ENCODE assay signal across 9 cellular contexts in genomic region chr9:110189001-110189400, GRCh38. TPM values are rescaled to one million over a fixed set of nuclear protein-coding genes. Genes with fewer than 3 reads are reported as not detected.
DNase-seq lines count a peak whose midpoint lies in the region; ATAC-seq and TF ChIP-seq lines count a peak whose summit lies in the region.
"Had no signal": no experiment of that assay in that cellular context is flagged by ENCODE, and none has a peak within 500 bp of the region (broad histone marks: within the 10 kb centered on the region; RNA-seq: fewer than 3 reads in every experiment).

No MANE protein-coding gene starts in this region.

- DNase-seq in IMR-90 (peak; percentile 18), OCI-LY7 (ENCODE audit: low spot score) (peak; percentile 20), left kidney (ENCODE audit: low read depth, low spot score) (peak; percentile 33), LoVo (ENCODE audit: low spot score) (no peak), foreskin keratinocyte (no peak), AG08396 (ENCODE audit: low spot score) (no peak)
- no peak for DNase-seq in stimulated activated naive B cell treated with anti-CD40 and anti-IgM and Interleukin-4, amounts not matched to agents 10 μg/mL and 1 μg/mL and 100 μg/mL, for 72 hours
- DNase-seq in effector memory CD4-positive, alpha-beta T cell, result no peak
- DNase-seq: activated CD8-positive, alpha-beta T cell treated with anti-CD3 and anti-CD28 coated beads, Interleukin-2, amount 10 ng/mL, durations not matched to agents 7 days and 5 days had no signal

- H3K4me3 ChIP-seq in IMR-90 (ENCODE audit: insufficient read depth, low read depth, low read length), result no peak overlapping the region
- H3K4me3 ChIP-seq in OCI-LY7 (ENCODE audit: low read depth, low read length, poor library complexity, severe bottlenecking), result no peak overlapping the region
- no peak overlapping the region for H3K4me3 ChIP-seq in effector memory CD4-positive, alpha-beta T cell (ENCODE audit: insufficient read depth, low read depth, low read length, poor library complexity, severe bottlenecking)

- H3K27me3 ChIP-seq in IMR-90 (ENCODE audit: control insufficient read depth, insufficient read depth, low read length) (no peaks in the 10 kb centered on the region), foreskin keratinocyte (no peaks in the 10 kb centered on the region)
- H3K27me3 ChIP-seq in effector memory CD4-positive, alpha-beta T cell (replicated peaks; ENCODE audit: control insufficient read depth, insufficient read depth, low read length, poor library complexity, severe bottlenecking), result no peaks in the 10 kb centered on the region

- H2BK20ac ChIP-seq in IMR-90 (ENCODE audit: low read depth, low read length), result no peak overlapping the region

- no peak overlapping the region for H4K8ac ChIP-seq in IMR-90 (ENCODE audit: low read depth in 2 of 2, low read length in 2 of 2)

- 47% methylated on average over 2 of the region's 4 CpGs; no CpG with 5 or more reads in 1 of the 2 experiments for WGBS in IMR-90 (ENCODE audit: extremely low coverage in 2 of 2, insufficient read length in 1 of 2), 2 experiments

- POLR2A ChIA-PET in IMR-90 (lab: Charles Lee; ENCODE audit: unreplicated experiment) (no interaction called here), OCI-LY7 (lab: Charles Lee) (interaction anchor here (0.7 kb wide), 2 partner anchors 446 to 802 kb away, joined by 4 to 7 read pairs; no protein-coding TSS in a partner anchor)

- H3K4ac ChIP-seq in IMR-90 (ENCODE audit: low read depth, low read length), result no peak overlapping the region

- H3K23ac ChIP-seq in IMR-90 (ENCODE audit: low read depth, low read length), result no peak overlapping the region

- H2BK5ac ChIP-seq in IMR-90 (ENCODE audit: low read depth, low read length, poor library complexity, severe bottlenecking), result no peak overlapping the region

- H3K9me3 ChIP-seq in IMR-90 (ENCODE audit: control insufficient read depth, insufficient read depth, low read length) (no peaks in the 10 kb centered on the region), OCI-LY7 (ENCODE audit: low read length) (no peaks in the 10 kb centered on the region)
- no peaks in the 10 kb centered on the region for H3K9me3 ChIP-seq in effector memory CD4-positive, alpha-beta T cell (ENCODE audit: control insufficient read depth, low read length)

- no peaks in the 10 kb centered on the region for H3K27me3 Mint-ChIP-seq in stimulated activated naive B cell treated with anti-CD40 and anti-IgM and Interleukin-4, amounts not matched to agents 10 μg/mL and 1 μg/mL and 100 μg/mL, for 72 hours

- no peaks in the 10 kb centered on the region for H4K20me1 ChIP-seq in IMR-90 (ENCODE audit: insufficient read depth, low read length)
- H4K20me1 ChIP-seq in OCI-LY7 (ENCODE audit: insufficient read depth, low read length), result no peaks in the 10 kb centered on the region

- TF ChIP-seq RAD21 in IMR-90 (IDR thresholded peaks at IDR 0.05; ENCODE audit: low read length), result no peak

- dilution Hi-C loops in IMR-90 (cut with HindIII; ENCODE audit: low sequenced_read_pairs, unreplicated experiment), result no loop called here

- BruUV-seq in IMR-90 (replicated peaks; lab: Mats Ljungman, UMichigan), result no TSS peak
- no TSS peak for BruUV-seq in OCI-LY7 (replicated peaks; lab: Mats Ljungman, UMichigan)

- H3K4me3 Mint-ChIP-seq in stimulated activated naive B cell treated with anti-CD40 and anti-IgM and Interleukin-4, amounts not matched to agents 10 μg/mL and 1 μg/mL and 100 μg/mL, for 72 hours, result no peak overlapping the region
- H3K4me3 Mint-ChIP-seq: activated CD8-positive, alpha-beta T cell treated with anti-CD3 and anti-CD28 coated beads, Interleukin-2, amount 10 ng/mL, durations not matched to agents 7 days and 5 days had no signal

- H4K91ac ChIP-seq in IMR-90 (ENCODE audit: insufficient read depth, low read depth, low read length), result no peak overlapping the region

- in situ Hi-C loops in IMR-90 (cut with MboI; ENCODE audit: low sequenced_read_pairs), result loop anchor here (25.0 kb wide), 2 partner anchors 423 to 873 kb away; no protein-coding TSS in a partner anchor

- TF ChIP-seq CTCF in IMR-90 (conservative IDR thresholded peaks at IDR 0.05; ENCODE audit: low read depth, low read length) (no peak), OCI-LY7 (conservative IDR thresholded peaks at IDR 0.05; ENCODE audit: low read length) (no peak), foreskin keratinocyte (conservative IDR thresholded peaks at IDR 0.05) (no peak)

- H3K4me1 Mint-ChIP-seq in stimulated activated naive B cell treated with anti-CD40 and anti-IgM and Interleukin-4, amounts not matched to agents 10 μg/mL and 1 μg/mL and 100 μg/mL, for 72 hours, result peaks cover 8 to 26% of the 10 kb centered on the region in 2 donors

- peaks cover 0 to 4% of the 10 kb centered on the region in 2 donors for H3K36me3 Mint-ChIP-seq in stimulated activated naive B cell treated with anti-CD40 and anti-IgM and Interleukin-4, amounts not matched to agents 10 μg/mL and 1 μg/mL and 100 μg/mL, for 72 hours

- no peak overlapping the region for H3K9ac ChIP-seq in IMR-90 (ENCODE audit: low read depth, low read length)

- ATAC-seq in IMR-90 (ENCODE audit: low read depth) (peak; percentile 42), foreskin keratinocyte (no peak)
- peak; percentile 54 to 64 for ATAC-seq in stimulated activated naive B cell treated with anti-CD40 and anti-IgM and Interleukin-4, amounts not matched to agents 10 μg/mL and 1 μg/mL and 100 μg/mL, for 72 hours (replicated peaks)
- ATAC-seq: activated CD8-positive, alpha-beta T cell treated with anti-CD3 and anti-CD28 coated beads, Interleukin-2, amount 10 ng/mL, durations not matched to agents 7 days and 5 days had no signal

- no peak overlapping the region for H3K56ac ChIP-seq in IMR-90 (ENCODE audit: extremely low read depth, insufficient read depth, low read length)

- H3K4me1 ChIP-seq in IMR-90 (ENCODE audit: control insufficient read depth, insufficient read depth, low read length) (peaks cover 8% of the 10 kb centered on the region), OCI-LY7 (ENCODE audit: insufficient read depth, low read length, poor library complexity, severe bottlenecking) (no peaks in the 10 kb centered on the region), foreskin keratinocyte (peaks cover 11% of the 10 kb centered on the region)
- H3K4me1 ChIP-seq in effector memory CD4-positive, alpha-beta T cell (ENCODE audit: control insufficient read depth, insufficient read depth, low read length, poor library complexity, severe bottlenecking), result no peaks in the 10 kb centered on the region

- peak overlapping the region; percentile 66 for H3K27ac Mint-ChIP-seq in stimulated activated naive B cell treated with anti-CD40 and anti-IgM and Interleukin-4, amounts not matched to agents 10 μg/mL and 1 μg/mL and 100 μg/mL, for 72 hours
- H3K27ac Mint-ChIP-seq: activated CD8-positive, alpha-beta T cell treated with anti-CD3 and anti-CD28 coated beads, Interleukin-2, amount 10 ng/mL, durations not matched to agents 7 days and 5 days had no signal

- H3K18ac ChIP-seq in IMR-90 (ENCODE audit: low read depth, low read length), result no peak overlapping the region; the same call in 1 of the 2 replicates

- H3K79me1 ChIP-seq in IMR-90 (ENCODE audit: low read depth in 1 of 2, low read length in 2 of 2), result no peaks in the 10 kb centered on the region

- H2BK15ac ChIP-seq in IMR-90 (ENCODE audit: low read depth, low read length), result no peak overlapping the region

- intact Hi-C loops in IMR-90 (cut with micrococcal nuclease) (loop anchor here (10.0 kb wide), 1 partner anchor 186 kb away; no protein-coding TSS in a partner anchor), OCI-LY7 (cut with micrococcal nuclease; ENCODE audit: unreplicated experiment) (no loop called here)

- no peaks in the 10 kb centered on the region for H3K9me1 ChIP-seq in IMR-90 (ENCODE audit: insufficient read depth, low read length)

- no peak overlapping the region for H3K14ac ChIP-seq in IMR-90 (replicated peaks; ENCODE audit: low read depth, low read length)

- H3K27ac ChIP-seq in IMR-90 (ENCODE audit: insufficient read depth, low read length) (no peak overlapping the region; the same call in 1 of the 2 replicates), OCI-LY7 (ENCODE audit: low read depth, low read length, poor library complexity, severe bottlenecking) (no peak overlapping the region), foreskin keratinocyte (no peak overlapping the region)
- no peak overlapping the region for H3K27ac ChIP-seq in effector memory CD4-positive, alpha-beta T cell (ENCODE audit: insufficient read depth, low read length, poor library complexity, severe bottlenecking)

- H2BK120ac ChIP-seq in IMR-90 (ENCODE audit: low read depth, low read length), result no peak overlapping the region

- peak overlapping the region; percentile 32 for H2AK9ac ChIP-seq in IMR-90 (replicated peaks; ENCODE audit: low read depth, low read length, poor library complexity)

- H4K5ac ChIP-seq in IMR-90 (ENCODE audit: low read depth, low read length), result no peak overlapping the region

- CTCF ChIA-PET in IMR-90 (lab: Yijun Ruan, JAX) (no interaction called here), OCI-LY7 (lab: Charles Lee; ENCODE audit: unreplicated experiment) (no interaction called here)

- H2AFZ ChIP-seq in IMR-90 (replicated peaks; ENCODE audit: low read length, poor library complexity) (no peak overlapping the region), OCI-LY7 (ENCODE audit: low read length) (0 out of 2 replicates have a peak overlapping the region, but pooled peaks have one; percentile 22)

- no peak overlapping the region for H2AK5ac ChIP-seq in IMR-90 (ENCODE audit: low read depth, low read length)

- no peaks in the 10 kb centered on the region for H3K79me2 ChIP-seq in OCI-LY7 (ENCODE audit: insufficient read depth, low read depth, low read length)

- no peaks in the 10 kb centered on the region for H3K9me2 ChIP-seq in OCI-LY7 (ENCODE audit: insufficient read depth, low read length)

- H3K9me3 Mint-ChIP-seq in stimulated activated naive B cell treated with anti-CD40 and anti-IgM and Interleukin-4, amounts not matched to agents 10 μg/mL and 1 μg/mL and 100 μg/mL, for 72 hours, result no peaks in the 10 kb centered on the region

- no peak overlapping the region for H3K4me2 ChIP-seq in IMR-90 (ENCODE audit: low read depth, low read length)
- H3K4me2 ChIP-seq in OCI-LY7 (ENCODE audit: low read length), result no peak overlapping the region

- no peak for TF ChIP-seq POLR2A in IMR-90 (IDR thresholded peaks at IDR 0.05; ENCODE audit: low read depth, low read length)

- H3K36me3 ChIP-seq in IMR-90 (ENCODE audit: control insufficient read depth, insufficient read depth, low read length) (no peaks in the 10 kb centered on the region), OCI-LY7 (ENCODE audit: insufficient read depth, low read length) (no peaks in the 10 kb centered on the region)
- no peaks in the 10 kb centered on the region for H3K36me3 ChIP-seq in effector memory CD4-positive, alpha-beta T cell (ENCODE audit: control insufficient read depth, insufficient read depth, low read length)

RNA-seq across cellular contexts. Expression of gene C9orf152, which starts 19.0 kb away (rescaled TPM):
- total RNA-seq in IMR-90 (2012; rRNA removed), result not detected in 2 replicates
- not detected in 2 replicates for polyA plus RNA-seq in IMR-90 (2012; rRNA removed)
- polyA plus RNA-seq in IMR-90 (2012; cell fraction: cytosol; rRNA removed), result not detected in 2 replicates
- polyA plus RNA-seq in IMR-90 (2012; cell fraction: nucleus; rRNA removed; ENCODE audit: low replicate concordance), result not detected in 2 replicates
- not detected in 2 replicates for total RNA-seq in OCI-LY7 (2014; rRNA removed; shearing (Covaris generic))
- not detected in 2 replicates for total RNA-seq in OCI-LY7 (2022)
- total RNA-seq in foreskin keratinocyte, result not detected in 2 replicates
- polyA plus RNA-seq in foreskin keratinocyte, result not detected in 2 replicates
- total RNA-seq: activated CD8-positive, alpha-beta T cell treated with anti-CD3 and anti-CD28 coated beads, Interleukin-2, amount 10 ng/mL, durations not matched to agents 7 days and 5 days had no signal

Comparison
In these comparisons a context has a peak if more than half of its experiments do, and no peak if none do; other contexts are left out.
1. DNase-seq: peak in IMR-90 (single experiment), OCI-LY7 (single experiment) and left kidney (single experiment); none in stimulated activated naive B cell treated with anti-CD40 and anti-IgM and Interleukin-4, amounts not matched to agents 10 μg/mL and 1 μg/mL and 100 μg/mL, for 72 hours (single experiment), LoVo (single experiment), foreskin keratinocyte (0 of 2), AG08396 (single experiment) and effector memory CD4-positive, alpha-beta T cell (0 of 3).